ENCODE assay signal across 10 cellular contexts in the genomic region with DNA sequence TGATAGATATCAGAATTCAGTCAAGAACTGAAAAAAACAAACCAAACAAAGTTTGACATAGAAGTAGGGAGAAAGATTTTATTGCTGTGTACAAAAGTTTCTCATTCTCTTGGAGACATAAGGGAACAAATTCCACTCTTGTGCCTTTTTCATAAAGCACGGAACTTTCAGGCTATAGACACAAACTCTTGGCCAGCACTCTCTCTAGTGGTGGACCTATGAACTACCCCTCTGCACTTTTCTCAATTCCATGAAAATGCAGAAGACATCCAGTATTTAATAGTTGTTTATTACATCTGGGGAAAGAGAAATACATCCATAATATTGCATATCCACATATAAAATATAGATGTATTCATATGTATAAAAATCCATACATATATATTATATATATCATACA.
A peak's percentile ranks its signal among the peaks of the same experiment; 100 is the strongest.
DNase-seq lines count a peak whose midpoint lies in the region; ATAC-seq, FAIRE-seq and TF ChIP-seq lines count a peak whose summit lies in the region.
"Had no signal": no experiment of that assay in that cellular context is flagged by ENCODE, and none has a peak within 500 bp of the region (broad histone marks: within the 10 kb centered on the region; RNA-seq: fewer than 3 reads in every experiment).

No MANE protein-coding gene starts in this region.

- intact Hi-C loops in lower lobe of right lung (cut with DNase I) = no loop called here

- peak; percentile 3 for DNase-seq in NCI-H345 (lab: John Stamatoyannopoulos, UW)
- no peak for DNase-seq in NCI-H345 treated with DMSO at 0.1 percent for 48 hours (lab: John Stamatoyannopoulos, UW; ENCODE audit: unreplicated experiment)
- DNase-seq in MM.1S = peak; percentile 39
- peak; percentile 9 for DNase-seq in cerebellar cortex (ENCODE audit: low spot score)
- no peak for DNase-seq in lower lobe of right lung
- no peak for DNase-seq in immature natural killer cell
- no peak for DNase-seq in GM19239 (ENCODE audit: insufficient read length, low spot score)

- no peaks in the 10 kb centered on the region for H3K4me1 ChIP-seq in MM.1S (ENCODE audit: low read length)
- no peaks in the 10 kb centered on the region for H3K4me1 ChIP-seq in lower lobe of right lung

- H3K27ac ChIP-seq in MM.1S (ENCODE audit: low read length) = no peak overlapping the region
- no peak overlapping the region for H3K27ac ChIP-seq in lower lobe of right lung
- H3K27ac ChIP-seq: neutrophil had no signal

- no peak overlapping the region for H2AFZ ChIP-seq in MM.1S (ENCODE audit: low read length)

- no peaks in the 10 kb centered on the region for H3F3A ChIP-seq in MM.1S (ENCODE audit: insufficient read depth, low read length)

- no peaks in the 10 kb centered on the region for H3K4me1 Mint-ChIP-seq in immature natural killer cell

- H3K27ac Mint-ChIP-seq in immature natural killer cell = no peak overlapping the region

- H3K79me2 ChIP-seq in MM.1S (ENCODE audit: low read length) = no peaks in the 10 kb centered on the region

- H3K4me3 Mint-ChIP-seq in immature natural killer cell = no peak overlapping the region

- ATAC-seq in lower lobe of right lung = peak in 1 of 2 donors; percentile 62
- ATAC-seq in GM19324 (IDR thresholded peaks at IDR 0.05; ENCODE audit: low FRiP score, unreplicated experiment) = no peak

- no peak overlapping the region for H3K9ac ChIP-seq in MM.1S (ENCODE audit: low read length)

- H3K27me3 ChIP-seq in MM.1S (replicated peaks; ENCODE audit: insufficient read depth, low read length) = no peaks in the 10 kb centered on the region
- no peaks in the 10 kb centered on the region for H3K27me3 ChIP-seq in lower lobe of right lung (ENCODE audit: low read depth)
- H3K27me3 ChIP-seq: neutrophil had no signal

- H3K9me3 ChIP-seq in MM.1S (replicated peaks; ENCODE audit: insufficient read depth, low read length) = no peaks in the 10 kb centered on the region
- no peaks in the 10 kb centered on the region for H3K9me3 ChIP-seq in lower lobe of right lung
- H3K9me3 ChIP-seq: neutrophil had no signal

- H3K4me3 ChIP-seq in MM.1S (ENCODE audit: low read length) = no peak overlapping the region
- no peak overlapping the region for H3K4me3 ChIP-seq in lower lobe of right lung

- TF ChIP-seq CTCF in MM.1S (IDR thresholded peaks at IDR 0.05; ENCODE audit: low read length) = peak; percentile 62
- peak; percentile 71 for TF ChIP-seq CTCF in lower lobe of right lung (IDR thresholded peaks at IDR 0.05)

- no peaks in the 10 kb centered on the region for H3K36me3 ChIP-seq in MM.1S (replicated peaks; ENCODE audit: insufficient read depth, low read length)
- H3K36me3 ChIP-seq in lower lobe of right lung = no peaks in the 10 kb centered on the region
- H3K36me3 ChIP-seq: neutrophil had no signal

- no peaks in the 10 kb centered on the region for H3K9me2 ChIP-seq in MM.1S (replicated peaks; ENCODE audit: insufficient read depth, low read length)

- H3K36me3 Mint-ChIP-seq in immature natural killer cell = no peaks in the 10 kb centered on the region

- H4K20me1 ChIP-seq in MM.1S (ENCODE audit: insufficient read depth, low read length) = no peaks in the 10 kb centered on the region

- FAIRE-seq in GM19239 (lab: Jason Lieb, UNC) = no peak
- FAIRE-seq: TTC549 had no signal

- H3K4me2 ChIP-seq in MM.1S (ENCODE audit: low read depth, low read length) = no peak overlapping the region

- H3K27me3 Mint-ChIP-seq in immature natural killer cell (ENCODE audit: low read depth in 3 of 3) = peaks cover 0 to 2% (median 2%) of the 10 kb centered on the region in 3 donors

- H3K9me3 Mint-ChIP-seq in immature natural killer cell = peaks cover 0 to 6% (median under 1%) of the 10 kb centered on the region in 6 donors

Comparison
In these comparisons a context has a peak if more than half of its experiments do, and no peak if none do; other contexts are left out.
1. DNase-seq: peak in NCI-H345 (single experiment), MM.1S (single experiment) and cerebellar cortex (single experiment); none in NCI-H345 treated with DMSO at 0.1 percent for 48 hours (single experiment), lower lobe of right lung (single experiment), immature natural killer cell (0 of 3) and GM19239 (single experiment).